Comparison of ENCODE assay signal across 31 cellular contexts in the genomic region with DNA sequence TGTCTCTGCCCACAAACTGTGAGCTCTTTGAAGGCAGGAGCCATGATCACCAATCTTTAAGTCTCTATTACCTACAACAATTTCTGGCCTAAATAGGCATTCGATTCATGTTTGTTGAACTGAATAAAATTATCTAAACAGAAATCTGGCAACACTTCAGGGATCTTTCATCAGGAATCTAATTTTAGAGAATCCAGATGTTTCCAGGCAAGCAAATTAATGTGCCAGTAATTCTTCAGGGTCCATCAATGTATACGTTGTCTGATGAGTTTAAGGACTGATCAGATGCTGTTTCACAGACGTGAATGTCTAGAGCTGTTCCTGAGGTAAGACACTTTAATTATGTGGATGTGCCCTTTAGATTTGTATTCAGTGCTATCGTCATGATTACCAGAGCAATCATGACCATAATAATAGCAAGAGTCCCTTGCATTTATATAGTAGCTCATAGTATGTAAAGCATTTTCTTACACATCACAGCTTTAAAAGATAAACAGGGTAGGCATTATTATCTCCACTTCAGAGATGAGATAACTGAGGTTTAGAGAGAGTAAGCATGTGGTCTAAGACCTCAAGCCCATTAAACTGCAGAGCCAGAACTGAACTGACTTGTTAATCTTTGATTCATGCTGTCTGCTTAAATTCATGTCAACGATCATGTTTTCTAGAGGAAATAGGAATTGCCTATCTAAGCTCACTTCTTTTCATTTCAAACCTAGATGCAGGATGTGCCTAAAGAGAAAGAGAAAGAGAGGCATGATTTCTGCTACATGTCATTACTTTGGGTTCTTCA.
DNase-seq lines count a peak whose midpoint lies in the region; ATAC-seq and TF ChIP-seq lines count a peak whose summit lies in the region.
"Had no signal": no experiment of that assay in that cellular context is flagged by ENCODE, and none has a peak within 500 bp of the region (broad histone marks: within the 10 kb centered on the region; RNA-seq: fewer than 3 reads in every experiment).

No MANE protein-coding gene starts in this region.

- ATAC-seq in HG02981 (IDR thresholded peaks at IDR 0.05; ENCODE audit: unreplicated experiment) = peak; percentile 47
- peak; percentile 66 for ATAC-seq in activated T-helper 17 cell treated with anti-CD3 and anti-CD28 coated beads, Interleukin-2, amount 50 U/mL, for 72 hours (replicated peaks)
- ATAC-seq in natural killer cell treated with Interleukin-12 subunit alpha and Interleukin-12 subunit beta and Interleukin-15 and Interleukin-18, amount 100 ng/mL, for 72 hours = peak in 1 of 2 donors; percentile 72
- ATAC-seq: gastrocnemius medialis, lower lobe of right lung, Panc1 had no signal

- peaks cover 33% of the 10 kb centered on the region for H3K4me1 Mint-ChIP-seq in T-helper 1 cell treated with Interleukin-12 subunit alpha and Interleukin-12 subunit beta and Interleukin-4 antibody, amounts not matched to agents 30 μg/mL and 1 μg/mL, for 36 hours (ENCODE audit: low read depth)
- peaks cover 33% of the 10 kb centered on the region for H3K4me1 Mint-ChIP-seq in activated T-helper 17 cell treated with anti-CD3 and anti-CD28 coated beads, Interleukin-2, amount 50 U/mL, for 72 hours
- peaks cover 31 to 35% of the 10 kb centered on the region in 2 donors for H3K4me1 Mint-ChIP-seq in natural killer cell treated with Interleukin-12 subunit alpha and Interleukin-12 subunit beta and Interleukin-15 and Interleukin-18, amount 100 ng/mL, for 72 hours (ENCODE audit: low read depth in 2 of 2)
- peaks cover 3% of the 10 kb centered on the region for H3K4me1 Mint-ChIP-seq in mesothelial cell of epicardium
- peaks cover 1% of the 10 kb centered on the region for H3K4me1 Mint-ChIP-seq in progenitor cell of endocrine pancreas (ENCODE audit: low read depth)

- H3K27me3 Mint-ChIP-seq in T-helper 1 cell treated with Interleukin-12 subunit alpha and Interleukin-12 subunit beta and Interleukin-4 antibody, amounts not matched to agents 30 μg/mL and 1 μg/mL, for 36 hours (ENCODE audit: low read depth) = peaks cover 4% of the 10 kb centered on the region
- no peaks in the 10 kb centered on the region for H3K27me3 Mint-ChIP-seq in activated T-helper 17 cell treated with anti-CD3 and anti-CD28 coated beads, Interleukin-2, amount 50 U/mL, for 72 hours
- H3K27me3 Mint-ChIP-seq in natural killer cell treated with Interleukin-12 subunit alpha and Interleukin-12 subunit beta and Interleukin-15 and Interleukin-18, amount 100 ng/mL, for 72 hours = no peaks in the 10 kb centered on the region
- H3K27me3 Mint-ChIP-seq in mesothelial cell of epicardium (ENCODE audit: low read depth) = no peaks in the 10 kb centered on the region
- no peaks in the 10 kb centered on the region for H3K27me3 Mint-ChIP-seq in progenitor cell of endocrine pancreas
- H3K27me3 Mint-ChIP-seq: activated CD4-positive, alpha-beta memory T cell treated with anti-CD3 and anti-CD28 coated beads, Interleukin-2, amount 10 ng/mL, durations not matched to agents 7 days and 5 days had no signal

- H3K36me3 Mint-ChIP-seq in T-helper 1 cell treated with Interleukin-12 subunit alpha and Interleukin-12 subunit beta and Interleukin-4 antibody, amounts not matched to agents 30 μg/mL and 1 μg/mL, for 36 hours (ENCODE audit: low read depth) = peaks cover 4% of the 10 kb centered on the region
- no peaks in the 10 kb centered on the region for H3K36me3 Mint-ChIP-seq in activated T-helper 17 cell treated with anti-CD3 and anti-CD28 coated beads, Interleukin-2, amount 50 U/mL, for 72 hours (ENCODE audit: low read depth)
- no peaks in the 10 kb centered on the region for H3K36me3 Mint-ChIP-seq in natural killer cell treated with Interleukin-12 subunit alpha and Interleukin-12 subunit beta and Interleukin-15 and Interleukin-18, amount 100 ng/mL, for 72 hours
- H3K36me3 Mint-ChIP-seq in mesothelial cell of epicardium = no peaks in the 10 kb centered on the region
- H3K36me3 Mint-ChIP-seq in progenitor cell of endocrine pancreas (ENCODE audit: insufficient read depth) = no peaks in the 10 kb centered on the region

- DNase-seq in T-helper 1 cell = no peak
- DNase-seq in natural killer cell treated with Interleukin-12 subunit alpha and Interleukin-12 subunit beta and Interleukin-15 and Interleukin-18, amount 100 ng/mL, for 72 hours (ENCODE audit: low spot score) = no peak
- no peak for DNase-seq in mesothelial cell of epicardium (ENCODE audit: low spot score in 2 of 2, unreplicated experiment in 2 of 2)
- no peak for DNase-seq in NCI-H526 (lab: John Stamatoyannopoulos, UW)
- DNase-seq in progenitor cell of endocrine pancreas (ENCODE audit: low spot score, unreplicated experiment) = no peak
- DNase-seq: activated CD4-positive, alpha-beta memory T cell treated with anti-CD3 and anti-CD28 coated beads, Interleukin-2, amount 10 ng/mL, durations not matched to agents 7 days and 5 days; activated naive CD4-positive, alpha-beta T cell treated with anti-CD3 and anti-CD28 coated beads, Interleukin-2, amount 50 U/mL, for 16 hours; activated T-cell treated with anti-CD3 and anti-CD28 coated beads, Interleukin-2, amount 50 U/mL, for 24 hours; DMS79 treated with DMSO at 0.1 percent for 48 hours; effector CD4-positive, alpha-beta T cell; erythroblast; gastrocnemius medialis; GM23248; HFFc6; hypothalamus; islet precursor cell; lower lobe of right lung; NCI-H1105 treated with DMSO at 0.1 percent for 48 hours; NCI-H446 treated with DMSO at 0.1 percent for 48 hours; NK-92 treated with Interleukin-12 subunit alpha and Interleukin-12 subunit beta, amount 100 ng/mL, for 24 hours; occipital lobe; retina; SIG-M5; spleen; stimulated activated CD4-positive, alpha-beta T cell treated with anti-CD3 and anti-CD28 coated beads, Interleukin-4, amount 100 ng/mL, for 4 hours; upper lobe of left lung; WERI-Rb-1 had no signal

- no peak overlapping the region for H3K4me3 Mint-ChIP-seq in T-helper 1 cell treated with Interleukin-12 subunit alpha and Interleukin-12 subunit beta and Interleukin-4 antibody, amounts not matched to agents 30 μg/mL and 1 μg/mL, for 36 hours
- peak overlapping the region; percentile 23 for H3K4me3 Mint-ChIP-seq in activated T-helper 17 cell treated with anti-CD3 and anti-CD28 coated beads, Interleukin-2, amount 50 U/mL, for 72 hours
- peak overlapping the region; percentile 49 for H3K4me3 Mint-ChIP-seq in natural killer cell treated with Interleukin-12 subunit alpha and Interleukin-12 subunit beta and Interleukin-15 and Interleukin-18, amount 100 ng/mL, for 72 hours
- H3K4me3 Mint-ChIP-seq in mesothelial cell of epicardium = no peak overlapping the region
- no peak overlapping the region for H3K4me3 Mint-ChIP-seq in progenitor cell of endocrine pancreas (ENCODE audit: low read depth)
- H3K4me3 Mint-ChIP-seq: activated CD4-positive, alpha-beta memory T cell treated with anti-CD3 and anti-CD28 coated beads, Interleukin-2, amount 10 ng/mL, durations not matched to agents 7 days and 5 days; activated T-cell treated with anti-CD3 and anti-CD28 coated beads, Interleukin-2, amount 50 U/mL, for 24 hours; HFFc6 had no signal

- H3K9me3 Mint-ChIP-seq in T-helper 1 cell treated with Interleukin-12 subunit alpha and Interleukin-12 subunit beta and Interleukin-4 antibody, amounts not matched to agents 30 μg/mL and 1 μg/mL, for 36 hours = no peaks in the 10 kb centered on the region
- H3K9me3 Mint-ChIP-seq in activated T-helper 17 cell treated with anti-CD3 and anti-CD28 coated beads, Interleukin-2, amount 50 U/mL, for 72 hours = no peaks in the 10 kb centered on the region
- peaks cover 7% of the 10 kb centered on the region for H3K9me3 Mint-ChIP-seq in natural killer cell treated with Interleukin-12 subunit alpha and Interleukin-12 subunit beta and Interleukin-15 and Interleukin-18, amount 100 ng/mL, for 72 hours
- H3K9me3 Mint-ChIP-seq in mesothelial cell of epicardium = no peaks in the 10 kb centered on the region
- H3K9me3 Mint-ChIP-seq in progenitor cell of endocrine pancreas (ENCODE audit: low read depth) = no peaks in the 10 kb centered on the region
- H3K9me3 Mint-ChIP-seq: HFFc6 had no signal

- no peak for TF ChIP-seq CTCF in mesothelial cell of epicardium (IDR thresholded peaks at IDR 0.05; ENCODE audit: unreplicated experiment)
- TF ChIP-seq CTCF in progenitor cell of endocrine pancreas (IDR thresholded peaks at IDR 0.05; ENCODE audit: unreplicated experiment) = no peak

- H3K27ac Mint-ChIP-seq in T-helper 1 cell treated with Interleukin-12 subunit alpha and Interleukin-12 subunit beta and Interleukin-4 antibody, amounts not matched to agents 30 μg/mL and 1 μg/mL, for 36 hours = peak overlapping the region; percentile 47
- H3K27ac Mint-ChIP-seq in activated T-helper 17 cell treated with anti-CD3 and anti-CD28 coated beads, Interleukin-2, amount 50 U/mL, for 72 hours = peak overlapping the region; percentile 23
- H3K27ac Mint-ChIP-seq in natural killer cell treated with Interleukin-12 subunit alpha and Interleukin-12 subunit beta and Interleukin-15 and Interleukin-18, amount 100 ng/mL, for 72 hours = peak overlapping the region; percentile 58 to 84
- no peak overlapping the region for H3K27ac Mint-ChIP-seq in mesothelial cell of epicardium
- no peak overlapping the region for H3K27ac Mint-ChIP-seq in progenitor cell of endocrine pancreas
- H3K27ac Mint-ChIP-seq: HFFc6 had no signal

Comparison
In these comparisons a context has a peak if more than half of its experiments do, and no peak if none do; other contexts are left out.
1. H3K27ac Mint-ChIP-seq: peak in T-helper 1 cell treated with Interleukin-12 subunit alpha and Interleukin-12 subunit beta and Interleukin-4 antibody, amounts not matched to agents 30 μg/mL and 1 μg/mL, for 36 hours (single experiment), activated T-helper 17 cell treated with anti-CD3 and anti-CD28 coated beads, Interleukin-2, amount 50 U/mL, for 72 hours (single experiment) and natural killer cell treated with Interleukin-12 subunit alpha and Interleukin-12 subunit beta and Interleukin-15 and Interleukin-18, amount 100 ng/mL, for 72 hours (2 of 2); none in mesothelial cell of epicardium (single experiment) and progenitor cell of endocrine pancreas (single experiment).
2. H3K4me3 Mint-ChIP-seq: peak in activated T-helper 17 cell treated with anti-CD3 and anti-CD28 coated beads, Interleukin-2, amount 50 U/mL, for 72 hours (single experiment) and natural killer cell treated with Interleukin-12 subunit alpha and Interleukin-12 subunit beta and Interleukin-15 and Interleukin-18, amount 100 ng/mL, for 72 hours (single experiment); none in T-helper 1 cell treated with Interleukin-12 subunit alpha and Interleukin-12 subunit beta and Interleukin-4 antibody, amounts not matched to agents 30 μg/mL and 1 μg/mL, for 36 hours (single experiment), mesothelial cell of epicardium (single experiment) and progenitor cell of endocrine pancreas (single experiment).